9 cellular contexts compared by ENCODE assay signal in the genomic region with DNA sequence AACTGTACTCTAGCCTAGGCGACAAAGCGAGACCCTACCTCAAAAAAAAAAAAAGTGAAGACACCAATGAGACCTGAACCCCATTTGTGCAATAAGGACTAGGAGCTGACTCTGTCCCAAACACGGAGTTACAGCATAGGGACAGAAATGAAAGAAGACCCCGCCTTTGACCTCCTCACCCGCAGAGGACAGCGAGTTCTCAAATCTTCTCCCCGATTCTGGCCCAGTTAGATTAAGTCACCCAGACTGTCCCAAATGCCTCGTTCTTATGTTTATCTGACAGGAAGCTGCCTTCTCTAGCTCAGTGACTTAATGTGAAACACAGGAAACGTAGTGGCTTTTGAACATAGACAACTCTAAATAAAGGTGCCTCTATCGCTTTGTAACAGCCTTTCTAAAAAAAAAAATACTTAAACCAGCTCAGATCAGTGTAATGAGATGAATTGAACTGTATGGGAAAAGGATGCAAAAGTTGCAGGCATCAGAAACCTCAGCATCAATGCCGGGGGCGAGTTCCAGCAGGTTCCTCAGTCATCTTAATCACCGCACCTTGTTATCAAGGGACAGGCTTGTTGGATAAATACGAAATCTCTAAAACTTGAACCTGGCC. TPM values are rescaled to one million over a fixed set of nuclear protein-coding genes. Genes with fewer than 3 reads are reported as not detected.
A peak's percentile ranks its signal among the peaks of the same experiment; 100 is the strongest.
DNase-seq lines count a peak whose midpoint lies in the region; ATAC-seq and TF ChIP-seq lines count a peak whose summit lies in the region.
"Had no signal": no experiment of that assay in that cellular context is flagged by ENCODE, and none has a peak within 500 bp of the region (broad histone marks: within the 10 kb centered on the region; RNA-seq: fewer than 3 reads in every experiment).

No MANE protein-coding gene starts in this region.

- H3K79me2 ChIP-seq in H9 (ENCODE audit: insufficient read depth, low read length): peaks cover 58% of the 10 kb centered on the region; the same call in 1 of the 2 replicates

- no peaks in the 10 kb centered on the region; a peak in 1 of 5 replicates for H3K9me3 Mint-ChIP-seq in H9
- H3K9me3 Mint-ChIP-seq in stimulated activated memory B cell treated with anti-CD40 and anti-IgM and Interleukin-4, amounts not matched to agents 10 μg/mL and 1 μg/mL and 100 μg/mL, for 72 hours: no peaks in the 10 kb centered on the region

- DNase-seq in H9 (no peak), T-helper 22 cell (ENCODE audit: low read depth) (peak; percentile 49), NCI-H2081 (lab: John Stamatoyannopoulos, UW) (no peak), SW480 (ENCODE audit: low spot score) (no peak)

- H4K20me1 ChIP-seq in H9 (ENCODE audit: control insufficient read depth, insufficient read depth, insufficient read length): no peaks in the 10 kb centered on the region

- H3K4me1 Mint-ChIP-seq in H9: peaks cover 51 to 55% of the 10 kb centered on the region in 2 experiments
- peaks cover 91% of the 10 kb centered on the region for H3K4me1 Mint-ChIP-seq in stimulated activated memory B cell treated with anti-CD40 and anti-IgM and Interleukin-4, amounts not matched to agents 10 μg/mL and 1 μg/mL and 100 μg/mL, for 72 hours

- no peak overlapping the region for H2BK5ac ChIP-seq in H9 (ENCODE audit: insufficient read length, low read length)

- H3K4me3 Mint-ChIP-seq in H9: no peak overlapping the region
- peak overlapping the region; percentile 79 for H3K4me3 Mint-ChIP-seq in stimulated activated memory B cell treated with anti-CD40 and anti-IgM and Interleukin-4, amounts not matched to agents 10 μg/mL and 1 μg/mL and 100 μg/mL, for 72 hours

- no peak overlapping the region for H4K5ac ChIP-seq in H9 (ENCODE audit: insufficient read length, low read depth, low read length)

- ATAC-seq in stimulated activated memory B cell treated with anti-CD40 and anti-IgM and Interleukin-4, amounts not matched to agents 10 μg/mL and 1 μg/mL and 100 μg/mL, for 72 hours: peak; percentile 80
- no peak for ATAC-seq in HG02981 (IDR thresholded peaks at IDR 0.05; ENCODE audit: unreplicated experiment)
- ATAC-seq in HG02623 (IDR thresholded peaks at IDR 0.05; ENCODE audit: unreplicated experiment): no peak

- H3K27ac ChIP-seq in H9 (ENCODE audit: insufficient read length, low read depth, low read length): no peak overlapping the region
- peak overlapping the region; percentile 62 to 69 for H3K27ac ChIP-seq in esophagus (ENCODE audit: low read depth in 2 of 2, low read length in 1 of 2)
- H3K27ac ChIP-seq: KMS-11 had no signal

- H3K9me3 ChIP-seq in H9 (ENCODE audit: control insufficient read depth, low read depth, low read length) (no peaks in the 10 kb centered on the region), esophagus (ENCODE audit: control insufficient read depth in 2 of 2, insufficient read depth in 1 of 2, low read depth in 1 of 2, low read length in 1 of 2) (no peaks in the 10 kb centered on the region)

- WGBS in H9 (ENCODE audit: extremely low coverage, insufficient read length, low lambda C conversion rate): no CpG with 5 or more reads among the region's 14 CpGs
- 54 to 56% methylated on average over 14 of the region's 14 CpGs for WGBS in esophagus, 2 donors

- H4K91ac ChIP-seq in H9 (ENCODE audit: insufficient read length, low read depth, low read length): no peak overlapping the region

- no peak overlapping the region for H3K14ac ChIP-seq in H9 (ENCODE audit: insufficient read depth, low read length)

- H3K4ac ChIP-seq in H9 (ENCODE audit: low read depth, low read length): no peak overlapping the region

- TF ChIP-seq CTCF in H9 (conservative IDR thresholded peaks at IDR 0.05): no peak

- no peak overlapping the region for H3T11ph ChIP-seq in H9 (ENCODE audit: low read length)

- H3K27me3 Mint-ChIP-seq in H9 (ENCODE audit: low read depth): no peaks in the 10 kb centered on the region
- no peaks in the 10 kb centered on the region for H3K27me3 Mint-ChIP-seq in stimulated activated memory B cell treated with anti-CD40 and anti-IgM and Interleukin-4, amounts not matched to agents 10 μg/mL and 1 μg/mL and 100 μg/mL, for 72 hours

- H4K8ac ChIP-seq in H9 (replicated peaks; ENCODE audit: insufficient read length, low read depth, low read length): no peak overlapping the region

- H3K56ac ChIP-seq in H9 (ENCODE audit: insufficient read length, low read depth, low read length): no peak overlapping the region

- H2BK15ac ChIP-seq in H9 (ENCODE audit: low read depth, low read length): no peak overlapping the region

- no peak overlapping the region for H3K18ac ChIP-seq in H9 (ENCODE audit: insufficient read length, low read depth, low read length)

- peaks cover 3% of the 10 kb centered on the region for H3K23me2 ChIP-seq in H9 (ENCODE audit: insufficient read length, low read depth, low read length, poor library complexity, severe bottlenecking)

- H2BK20ac ChIP-seq in H9 (ENCODE audit: low read depth, low read length, poor library complexity, severe bottlenecking): no peak overlapping the region

- no peak overlapping the region for H2BK120ac ChIP-seq in H9 (ENCODE audit: low read depth, low read length, poor library complexity, severe bottlenecking)

- no peaks in the 10 kb centered on the region for H3K27me3 ChIP-seq in H9 (ENCODE audit: insufficient read depth, low read length)
- no peaks in the 10 kb centered on the region for H3K27me3 ChIP-seq in esophagus (ENCODE audit: control insufficient read depth in 1 of 2, insufficient read depth in 2 of 2, low read length in 2 of 2)

- H3K4me1 ChIP-seq in H9 (ENCODE audit: insufficient read depth, low read length): no peaks in the 10 kb centered on the region; the same call in 1 of the 2 replicates
- peaks cover 8 to 30% of the 10 kb centered on the region in 2 donors for H3K4me1 ChIP-seq in esophagus (ENCODE audit: control insufficient read depth in 2 of 2, insufficient read depth in 2 of 2, low read length in 1 of 2)

- no peak overlapping the region for H3K23ac ChIP-seq in H9 (ENCODE audit: insufficient read length, low read depth, low read length)

- no peak overlapping the region for H2AK5ac ChIP-seq in H9 (ENCODE audit: insufficient read length, low read length)

- H2BK12ac ChIP-seq in H9 (ENCODE audit: insufficient read length, low read depth, low read length): no peak overlapping the region

- H3K9ac ChIP-seq in H9 (ENCODE audit: extremely low read depth, insufficient read length, low read length): no peak overlapping the region
- H3K9ac ChIP-seq: KMS-11 had no signal

- H3K4me2 ChIP-seq in H9 (ENCODE audit: insufficient read depth, insufficient read length, low read length): no peak overlapping the region
- H3K4me2 ChIP-seq: KMS-11 had no signal

- H3K79me1 ChIP-seq in H9 (ENCODE audit: insufficient read depth, low read depth, low read length, poor library complexity, severe bottlenecking): peaks cover 20% of the 10 kb centered on the region

- peak overlapping the region in 2 of 3 experiments; percentile 8 to 57; a peak in 2 of 7 replicates for H3K27ac Mint-ChIP-seq in H9
- peak overlapping the region; percentile 98 for H3K27ac Mint-ChIP-seq in stimulated activated memory B cell treated with anti-CD40 and anti-IgM and Interleukin-4, amounts not matched to agents 10 μg/mL and 1 μg/mL and 100 μg/mL, for 72 hours

- H3K4me3 ChIP-seq in esophagus (ENCODE audit: low read depth in 1 of 2, low read length in 2 of 2): no peak overlapping the region

- no peak overlapping the region for H2AFZ ChIP-seq in H9 (ENCODE audit: low read length)

- peaks cover 20 to 32% (median 28%) of the 10 kb centered on the region in 3 experiments for H3K36me3 Mint-ChIP-seq in H9 (ENCODE audit: insufficient read depth in 1 of 3, low read depth in 3 of 3)
- peaks cover 45% of the 10 kb centered on the region for H3K36me3 Mint-ChIP-seq in stimulated activated memory B cell treated with anti-CD40 and anti-IgM and Interleukin-4, amounts not matched to agents 10 μg/mL and 1 μg/mL and 100 μg/mL, for 72 hours

- H3K36me3 ChIP-seq in esophagus (ENCODE audit: control insufficient read depth in 2 of 2, insufficient read depth in 2 of 2, low read length in 1 of 2): peaks cover 0 to 7% of the 10 kb centered on the region in 2 donors

RNA-seq across cellular contexts. Expression of gene MYH9, which starts 10.6 kb away (rescaled TPM):
- 243 and 266 TPM in 2 replicates for total RNA-seq in H9 (2021)
- 100 to 1,000 TPM; 107 to 114 TPM for polyA plus RNA-seq in esophagus
